ENCODE assay signal across 16 cellular contexts in genomic region chr2:173230181-173230580, GRCh38.
DNase-seq lines count a peak whose midpoint lies in the region; ATAC-seq, FAIRE-seq and TF ChIP-seq lines count a peak whose summit lies in the region.
"Had no signal": no experiment of that assay in that cellular context is flagged by ENCODE, and none has a peak within 500 bp of the region (broad histone marks: within the 10 kb centered on the region; RNA-seq: fewer than 3 reads in every experiment).

No MANE protein-coding gene starts in this region.

- no peak for FAIRE-seq in HepG2 (lab: Jason Lieb, UNC)
- FAIRE-seq: A204.1, GM12878, H54 had no signal

- peaks cover 3 to 16% (median 5%) of the 10 kb centered on the region in 4 donors for H3K4me1 ChIP-seq in liver (ENCODE audit: control insufficient read depth in 4 of 4, insufficient read depth in 4 of 4, low read length in 3 of 4)
- peaks cover 43% of the 10 kb centered on the region for H3K4me1 ChIP-seq in HepG2 (ENCODE audit: insufficient read depth, low read length)
- peaks cover 0 to 24% (median 7%) of the 10 kb centered on the region in 4 donors for H3K4me1 ChIP-seq in right lobe of liver
- H3K4me1 ChIP-seq in skeletal muscle tissue (ENCODE audit: control insufficient read depth in 3 of 3, insufficient read depth in 3 of 3, low read length in 3 of 3), result peaks cover 22 to 32% (median 27%) of the 10 kb centered on the region in 3 donors
- H3K4me1 ChIP-seq in transverse colon, result peaks cover 0 to 25% (median 1%) of the 10 kb centered on the region in 4 donors

- BruUV-seq in HepG2 (replicated peaks; lab: Mats Ljungman, UMichigan), result no TSS peak

- H4K20me1 ChIP-seq in HepG2 (ENCODE audit: insufficient read depth, low read length), result no peaks in the 10 kb centered on the region

- no peak for TF ChIP-seq POLR2A in HepG2 (IDR thresholded peaks at IDR 0.05; ENCODE audit: insufficient read depth in 1 of 2, low read depth in 2 of 2, low read length in 2 of 2)
- TF ChIP-seq POLR2A in right lobe of liver (IDR thresholded peaks at IDR 0.05), result no peak
- TF ChIP-seq POLR2A in transverse colon (IDR thresholded peaks at IDR 0.05), result no peak
- TF ChIP-seq POLR2A in GM18505 (IDR thresholded peaks at IDR 0.05; ENCODE audit: borderline replicate concordance, extremely low read depth, insufficient read depth, insufficient read length), result no peak

- no peak overlapping the region for H2AFZ ChIP-seq in HepG2 (ENCODE audit: low read length)
- H2AFZ ChIP-seq: GM23248 had no signal

- no peak for DNase-seq in HepG2 (ENCODE audit: low spot score)
- no peak for DNase-seq in right lobe of liver
- no peak for DNase-seq in DMS53 treated with DMSO at 0.1 percent for 48 hours (lab: John Stamatoyannopoulos, UW; ENCODE audit: unreplicated experiment)
- no peak for DNase-seq in transverse colon
- DNase-seq: C1 segment of cervical spinal cord; CD4-positive, alpha-beta memory T cell; DMS153; GM23248 had no signal

- ATAC-seq in HepG2 (no peak), right lobe of liver (no peak), GM18505 (IDR thresholded peaks at IDR 0.05; ENCODE audit: unreplicated experiment) (no peak)
- ATAC-seq: GM12878, HCT116 had no signal

- H3K36me3 ChIP-seq in liver (ENCODE audit: control insufficient read depth in 4 of 4, insufficient read depth in 3 of 4, low read depth in 1 of 4, low read length in 3 of 4) (peaks cover 0 to 8% (median 3%) of the 10 kb centered on the region in 4 donors), HepG2 (replicated peaks in 1 of 2; ENCODE audit: control insufficient read depth in 1 of 2, insufficient read depth in 2 of 2, low read length in 2 of 2) (0 out of 5 replicates have a peak, but pooled peaks cover 0 to 6% of the 10 kb centered on the region in 2 experiments), right lobe of liver (peaks cover 0 to 6% (median 3%) of the 10 kb centered on the region in 4 donors), skeletal muscle tissue (ENCODE audit: control insufficient read depth in 3 of 3, insufficient read depth in 3 of 3, low read length in 3 of 3) (no peaks in the 10 kb centered on the region), transverse colon (no peaks in the 10 kb centered on the region)

- CTCF ChIA-PET in HepG2 (lab: Yijun Ruan, JAX; ENCODE audit: low intra/inter-chr PET ratio, low total read pairs), result no interaction called here

- no peaks in the 10 kb centered on the region for H3K79me2 ChIP-seq in HepG2 (ENCODE audit: insufficient read depth, low read length)

- intact Hi-C loops in HepG2 (cut with micrococcal nuclease; ENCODE audit: unreplicated experiment), result no loop called here
- intact Hi-C loops in right lobe of liver (cut with DNase I), result no loop called here
- intact Hi-C loops in transverse colon (cut with DNase I; ENCODE audit: low total_unique reads), result no loop called here

- no peak overlapping the region for H3K4me2 ChIP-seq in HepG2 (ENCODE audit: low read depth, low read length)

- H3K9me3 ChIP-seq in liver (ENCODE audit: control insufficient read depth in 4 of 4, low read length in 3 of 4) (no peaks in the 10 kb centered on the region), HepG2 (ENCODE audit: low read length) (no peaks in the 10 kb centered on the region), right lobe of liver (no peaks in the 10 kb centered on the region), skeletal muscle tissue (ENCODE audit: control insufficient read depth in 3 of 3, low read length in 3 of 3) (no peaks in the 10 kb centered on the region), transverse colon (no peaks in the 10 kb centered on the region)

- TF ChIP-seq CTCF in liver (IDR thresholded peaks at IDR 0.05; ENCODE audit: low read depth, low read length, missing input control) (no peak), HepG2 (CRISPR knock-in tag; IDR thresholded peaks at IDR 0.05) (no peak), right lobe of liver (IDR thresholded peaks at IDR 0.05) (no peak), transverse colon (IDR thresholded peaks at IDR 0.05) (no peak)

- no peak for TF ChIP-seq RAD21 in liver (IDR thresholded peaks at IDR 0.05)
- no peak for TF ChIP-seq RAD21 in HepG2 (CRISPR knock-in tag; IDR thresholded peaks at IDR 0.05)

- peak overlapping the region; percentile 29 to 56 for H3K27ac ChIP-seq in liver (ENCODE audit: low read depth in 1 of 2, low read length in 2 of 2)
- H3K27ac ChIP-seq in HepG2 (ENCODE audit: extremely low read length, insufficient read depth, low read length), result no peak overlapping the region
- H3K27ac ChIP-seq in right lobe of liver, result peak overlapping the region; percentile 6 to 82 (median 71)
- H3K27ac ChIP-seq in skeletal muscle tissue (ENCODE audit: low read depth, low read length), result peak overlapping the region; percentile 26
- peak overlapping the region in 1 of 4 donors; percentile 47 for H3K27ac ChIP-seq in transverse colon
- H3K27ac ChIP-seq: GM23248, HL-60 had no signal

- in situ Hi-C loops in HepG2 (cut with HindIII; ENCODE audit: extremely low pct_ligation_motif_present, low pct_unique_long_range_greater_than_20kb) (no loop called here), transverse colon (cut with MboI; ENCODE audit: low pct_ligation_motif_present in 1 of 4, low pct_unique_long_range_greater_than_20kb in 1 of 4, low sequenced_read_pairs in 3 of 4) (no loop called here)

- POLR2A ChIA-PET in HepG2 (lab: Yijun Ruan, JAX), result no interaction called here

- H3K4me3 ChIP-seq in liver (ENCODE audit: low read depth in 1 of 3, low read length in 3 of 3) (no peak overlapping the region), HepG2 (replicated peaks in 1 of 3; ENCODE audit: insufficient read depth in 1 of 3, low read depth in 2 of 3, low read length in 3 of 3) (no peak overlapping the region), right lobe of liver (no peak overlapping the region), skeletal muscle tissue (ENCODE audit: low read length in 3 of 3) (no peak overlapping the region), transverse colon (no peak overlapping the region)
- H3K4me3 ChIP-seq: GM12878, GM23248 had no signal

- H3K27me3 ChIP-seq in liver (ENCODE audit: control insufficient read depth in 4 of 4, insufficient read depth in 4 of 4, low read length in 3 of 4) (no peaks in the 10 kb centered on the region), HepG2 (ENCODE audit: control insufficient read depth in 1 of 2, insufficient read depth in 2 of 2, low read length in 2 of 2) (no peaks in the 10 kb centered on the region), right lobe of liver (no peaks in the 10 kb centered on the region), skeletal muscle tissue (ENCODE audit: control insufficient read depth in 3 of 3, insufficient read depth in 3 of 3, low read length in 3 of 3) (no peaks in the 10 kb centered on the region), transverse colon (no peaks in the 10 kb centered on the region)

- TF ChIP-seq EP300 in HepG2 (IDR thresholded peaks at IDR 0.05; ENCODE audit: low read depth in 2 of 2, low read length in 2 of 2), result no peak
- TF ChIP-seq EP300 in HepG2 (CRISPR knock-in tag; IDR thresholded peaks at IDR 0.05; ENCODE audit: borderline replicate concordance), result no peak
- no peak for TF ChIP-seq EP300 in transverse colon (IDR thresholded peaks at IDR 0.05; ENCODE audit: low read depth)

- WGBS in liver, result 97% methylated on average over 5 of the region's 5 CpGs
- WGBS in HepG2 (ENCODE audit: low lambda C conversion rate), result 96% methylated on average over 5 of the region's 5 CpGs
- WGBS in right lobe of liver (ENCODE audit: insufficient coverage, low coverage, low lambda C conversion rate, missing lambda C conversion rate), result 95% methylated on average over 5 of the region's 5 CpGs
- WGBS in transverse colon (ENCODE audit: low coverage in 1 of 2), 2 donors, result 87% methylated on average over 2 to 5 of the region's 5 CpGs

- H3K9ac ChIP-seq in liver (ENCODE audit: low read depth in 1 of 2, low read length in 2 of 2) (no peak overlapping the region), HepG2 (ENCODE audit: insufficient read depth, low read depth, low read length) (no peak overlapping the region), skeletal muscle tissue (ENCODE audit: low read depth in 1 of 3, low read length in 3 of 3) (no peak overlapping the region)
- H3K9ac ChIP-seq: GM23248 had no signal

TF ChIP-seq in liver, 16 proteins besides CTCF, POLR2A, EP300 and RAD21 (continues in another document):
- no peak for TF ChIP-seq NR2F2 (IDR thresholded peaks at IDR 0.05)
- TF ChIP-seq JUND (IDR thresholded peaks at IDR 0.05), result no peak
- no peak for TF ChIP-seq RXRA (IDR thresholded peaks at IDR 0.05)

TF ChIP-seq in HepG2, 621 proteins besides CTCF, POLR2A, EP300 and RAD21 (continues in another document):
- TF ChIP-seq DRAP1 (CRISPR knock-in tag; IDR thresholded peaks at IDR 0.05), result no peak
- TF ChIP-seq NFYB (CRISPR knock-in tag; IDR thresholded peaks at IDR 0.05), result no peak
- TF ChIP-seq IKZF5 (CRISPR knock-in tag; IDR thresholded peaks at IDR 0.05), result no peak
